Comparison of ENCODE assay signal across 8 cellular contexts in genomic region chr4:169079942-169080827, GRCh38.
DNase-seq lines count a peak whose midpoint lies in the region; ATAC-seq and TF ChIP-seq lines count a peak whose summit lies in the region.

No MANE protein-coding gene starts in this region.

- no peak overlapping the region for H2BK12ac ChIP-seq in neuronal stem cell (ENCODE audit: low read length)

- H4K8ac ChIP-seq in neuronal stem cell (ENCODE audit: low read depth, low read length): no peak overlapping the region

- H3K4ac ChIP-seq in neuronal stem cell (ENCODE audit: low read length): no peak overlapping the region

- H2BK120ac ChIP-seq in neuronal stem cell (ENCODE audit: low read depth, low read length): no peak overlapping the region

- H2AK5ac ChIP-seq in neuronal stem cell (ENCODE audit: low read depth, low read length): no peak overlapping the region

- TF ChIP-seq POLR2A in GM18526 (IDR thresholded peaks at IDR 0.05; ENCODE audit: extremely low read depth, insufficient read length): peak; percentile 52

- no peak overlapping the region for H4K91ac ChIP-seq in neuronal stem cell (ENCODE audit: low read depth, low read length, poor library complexity)

- no peak overlapping the region for H3K4me2 ChIP-seq in neuronal stem cell (ENCODE audit: insufficient read depth, low read length, poor library complexity, severe bottlenecking)

- H2BK5ac ChIP-seq in neuronal stem cell (ENCODE audit: low read length): no peak overlapping the region

- no peak overlapping the region for H2BK15ac ChIP-seq in neuronal stem cell (ENCODE audit: low read length)

- in situ Hi-C loops in SK-MEL-5 (cut with HindIII; ENCODE audit: low pct_unique_long_range_greater_than_20kb, low sequenced_read_pairs): no loop called here
- in situ Hi-C loops in HAP-1 (cut with MboI; ENCODE audit: low sequenced_read_pairs): no loop called here

- H3K4me1 ChIP-seq in neuronal stem cell (ENCODE audit: control insufficient read depth in 2 of 2, insufficient read depth in 1 of 2, low read depth in 1 of 2, low read length in 2 of 2) (peaks cover 0 to 2% of the 10 kb centered on the region in 2 donors), HAP-1 (peaks cover 3% of the 10 kb centered on the region)

- no peaks in the 10 kb centered on the region for H3K79me1 ChIP-seq in neuronal stem cell (ENCODE audit: low read depth, low read length)

- H3K4me3 ChIP-seq in epithelial cell of esophagus (ENCODE audit: low read length) (no peak overlapping the region), neuronal stem cell (ENCODE audit: low read length in 2 of 2) (no peak overlapping the region), HAP-1 (no peak overlapping the region)

- H3K27ac ChIP-seq in neuronal stem cell (replicated peaks; ENCODE audit: low read length): no peak overlapping the region

- H3K18ac ChIP-seq in neuronal stem cell (ENCODE audit: low read length): peak overlapping the region; percentile 53

- TF ChIP-seq CTCF in AG09319 (IDR thresholded peaks at IDR 0.05; ENCODE audit: low read depth, low read length) (no peak), epithelial cell of esophagus (IDR thresholded peaks at IDR 0.05; ENCODE audit: insufficient read depth, low read depth, low read length, missing control alignments) (no peak)

- peak; percentile 92 for ATAC-seq in HG02981 (IDR thresholded peaks at IDR 0.05; ENCODE audit: unreplicated experiment)

- peak overlapping the region; percentile 12 for H3K23ac ChIP-seq in neuronal stem cell (ENCODE audit: low read depth, low read length, poor library complexity)

- H3K14ac ChIP-seq in neuronal stem cell (ENCODE audit: low read length): peak overlapping the region; percentile 15

- H2AFZ ChIP-seq in neuronal stem cell (ENCODE audit: low read length): peak overlapping the region; percentile 63

- H3K9me3 ChIP-seq in neuronal stem cell (replicated peaks in 1 of 2; ENCODE audit: control insufficient read depth in 2 of 2, insufficient read depth in 1 of 2, low read depth in 1 of 2, low read length in 2 of 2) (peaks cover 0 to 2% of the 10 kb centered on the region in 2 donors), HAP-1 (no peaks in the 10 kb centered on the region)

- H3K36me3 ChIP-seq in neuronal stem cell (replicated peaks in 1 of 2; ENCODE audit: control insufficient read depth in 2 of 2, insufficient read depth in 2 of 2, low read length in 2 of 2) (no peaks in the 10 kb centered on the region), HAP-1 (replicated peaks) (no peaks in the 10 kb centered on the region)

- no peak overlapping the region for H3K9ac ChIP-seq in neuronal stem cell (ENCODE audit: low read depth, low read length, poor library complexity)

- WGBS in neuronal stem cell (ENCODE audit: extremely low coverage in 2 of 2, insufficient read length in 2 of 2, insufficient replicate concordance in 1 of 2), 2 donors: no CpG with 5 or more reads among the region's 19 CpGs

- DNase-seq in AG09319 (ENCODE audit: extremely low read depth, low read depth) (peak; percentile 61), SK-MEL-5 (ENCODE audit: low read depth, low spot score) (peak; percentile 15), epithelial cell of esophagus (ENCODE audit: low read depth) (peak; percentile 49), neuronal stem cell (ENCODE audit: low spot score) (no peak), mesenteric fat pad (ENCODE audit: low spot score) (no peak), HAP-1 (ENCODE audit: low spot score in 2 of 2) (no peak)

- H3K27me3 ChIP-seq in neuronal stem cell (ENCODE audit: control insufficient read depth in 3 of 3, insufficient read depth in 3 of 3, low read depth in 1 of 3, low read length in 3 of 3): no peaks in the 10 kb centered on the region
- no peaks in the 10 kb centered on the region for H3K27me3 ChIP-seq in HAP-1 (ENCODE audit: low read depth)

Comparison
In these comparisons a context has a peak if more than half of its experiments do, and no peak if none do; other contexts are left out.
1. DNase-seq: peak in AG09319 (single experiment), SK-MEL-5 (single experiment) and epithelial cell of esophagus (single experiment); none in neuronal stem cell (single experiment), mesenteric fat pad (single experiment) and HAP-1 (0 of 2).